In genomic region chr14:104724981-104725771, GRCh38 we compare ENCODE assay signal across 7 cellular contexts. TPM values are rescaled to one million over a fixed set of nuclear protein-coding genes. Genes with fewer than 3 reads are reported as not detected.
DNase-seq lines count a peak whose midpoint lies in the region; ATAC-seq and TF ChIP-seq lines count a peak whose summit lies in the region.

No MANE protein-coding gene starts in this region.

- no peak for TF ChIP-seq EP300 in esophagus muscularis mucosa (IDR thresholded peaks at IDR 0.05)

- H3K36me3 ChIP-seq in H7 (replicated peaks; ENCODE audit: control insufficient read depth, insufficient read depth, low read length) (no peaks in the 10 kb centered on the region), RWPE2 (ENCODE audit: low read depth) (peaks cover 5% of the 10 kb centered on the region), esophagus muscularis mucosa (peaks cover 0 to 6% (median 2%) of the 10 kb centered on the region in 4 donors)

- H3K9me3 ChIP-seq in RWPE2 (ENCODE audit: severe bottlenecking), result no peaks in the 10 kb centered on the region
- no peaks in the 10 kb centered on the region for H3K9me3 ChIP-seq in esophagus muscularis mucosa

- no peak for TF ChIP-seq POLR2A in esophagus muscularis mucosa (IDR thresholded peaks at IDR 0.05; ENCODE audit: low read depth)

- H3K27ac ChIP-seq in RWPE2 (ENCODE audit: poor library complexity, severe bottlenecking) (peak overlapping the region; percentile 47), esophagus muscularis mucosa (replicated peaks in 1 of 4) (peak overlapping the region in 2 of 4 donors; percentile 63 to 72)

- 0 out of 2 replicates have a peak, but pooled peaks cover 2% of the 10 kb centered on the region for H3K27me3 ChIP-seq in H7 (ENCODE audit: control insufficient read depth, insufficient read depth, low read length)
- H3K27me3 ChIP-seq in RWPE2 (ENCODE audit: insufficient read depth, poor library complexity, severe bottlenecking), result no peaks in the 10 kb centered on the region
- no peaks in the 10 kb centered on the region for H3K27me3 ChIP-seq in esophagus muscularis mucosa

- TF ChIP-seq CTCF in RWPE2 (IDR thresholded peaks at IDR 0.05; ENCODE audit: poor library complexity, severe bottlenecking), result peak; percentile 47
- TF ChIP-seq CTCF in esophagus muscularis mucosa (IDR thresholded peaks at IDR 0.05), result peak in 2 of 3 experiments; percentile 8 to 17

- no peaks in the 10 kb centered on the region for H3K4me1 ChIP-seq in RWPE2 (ENCODE audit: insufficient read depth, poor library complexity, severe bottlenecking)
- peaks cover 43 to 45% (median 44%) of the 10 kb centered on the region in 4 donors for H3K4me1 ChIP-seq in esophagus muscularis mucosa

- intact Hi-C loops in esophagus muscularis mucosa (cut with DNase I), result no loop called here

- peak; percentile 93 for DNase-seq in H7
- DNase-seq in RWPE2 (ENCODE audit: low spot score), result no peak
- DNase-seq in esophagus muscularis mucosa (ENCODE audit: extremely low spot score), result no peak
- peak; percentile 74 for DNase-seq in myocyte (ENCODE audit: low read depth)
- DNase-seq in Kasumi-1 (lab: John Stamatoyannopoulos, UW), result no peak
- no peak for DNase-seq in activated CD4-positive, CD25-positive, alpha-beta regulatory T cell treated with anti-CD3 and anti-CD28 coated beads, Interleukin-2, amount 50 U/mL, for 72 hours

- H3K4me3 ChIP-seq in H7 (ENCODE audit: insufficient read depth, low read depth, low read length), result peak overlapping the region; percentile 79
- peak overlapping the region; percentile 76 for H3K4me3 ChIP-seq in RWPE2 (ENCODE audit: severe bottlenecking)
- H3K4me3 ChIP-seq in esophagus muscularis mucosa, result peak overlapping the region; percentile 64 to 85 (median 74)

- ATAC-seq in RWPE2 (ENCODE audit: low read depth), result peak; percentile 6
- no peak for ATAC-seq in GM21737 (IDR thresholded peaks at IDR 0.05; ENCODE audit: unreplicated experiment)

- WGBS in esophagus muscularis mucosa, result 34% methylated on average over 15 of the region's 24 CpGs

RNA-seq across cellular contexts. Expression of gene ADSS1, which starts 1.1 kb away (rescaled TPM):
- 10.3 and 11.2 TPM in 2 replicates for total RNA-seq in H7 (2014; rRNA removed; shearing (Covaris generic))
- total RNA-seq in esophagus muscularis mucosa (1 to 10 TPM; 4.3 to 7.9 (median 5.7) TPM), myocyte (11.2 and 20.2 TPM in 2 replicates)
- polyA plus RNA-seq in myocyte (2012), result 11.3 TPM

RNA-seq across cellular contexts. Expression of gene SIVA1, which starts 27.8 kb away (rescaled TPM):
- total RNA-seq in H7 (2014; rRNA removed; shearing (Covaris generic)), result 206 and 249 TPM in 2 replicates
- 100 to 1,000 TPM; 207 to 324 (median 290) TPM for total RNA-seq in esophagus muscularis mucosa
- 173 and 212 TPM in 2 replicates for total RNA-seq in myocyte
- 73.7 TPM for polyA plus RNA-seq in myocyte (2012)

RNA-seq across cellular contexts. Expression of gene INF2, which starts 35.8 kb away (rescaled TPM):
- 62.8 and 78.6 TPM in 2 replicates for total RNA-seq in H7 (2014; rRNA removed; shearing (Covaris generic))
- total RNA-seq in esophagus muscularis mucosa (100 to 1,000 TPM in 1 of 4 donors, 10 to 100 TPM in 3; 51.5 to 129 (median 66.7) TPM), myocyte (87.3 and 113 TPM in 2 replicates)
- 122 TPM for polyA plus RNA-seq in myocyte (2012)

Comparison
In these comparisons a context has a peak if more than half of its experiments do, and no peak if none do; other contexts are left out.
1. DNase-seq: peak in H7 (single experiment) and myocyte (single experiment); none in RWPE2 (single experiment), esophagus muscularis mucosa (single experiment), Kasumi-1 (0 of 2) and activated CD4-positive, CD25-positive, alpha-beta regulatory T cell treated with anti-CD3 and anti-CD28 coated beads, Interleukin-2, amount 50 U/mL, for 72 hours (single experiment).
2. Peak in every context shown above with its lines, with median percentiles within 50 percentile points of each other: H3K4me3 ChIP-seq.